ENCODE assay signal across 25 cellular contexts in the genomic region with DNA sequence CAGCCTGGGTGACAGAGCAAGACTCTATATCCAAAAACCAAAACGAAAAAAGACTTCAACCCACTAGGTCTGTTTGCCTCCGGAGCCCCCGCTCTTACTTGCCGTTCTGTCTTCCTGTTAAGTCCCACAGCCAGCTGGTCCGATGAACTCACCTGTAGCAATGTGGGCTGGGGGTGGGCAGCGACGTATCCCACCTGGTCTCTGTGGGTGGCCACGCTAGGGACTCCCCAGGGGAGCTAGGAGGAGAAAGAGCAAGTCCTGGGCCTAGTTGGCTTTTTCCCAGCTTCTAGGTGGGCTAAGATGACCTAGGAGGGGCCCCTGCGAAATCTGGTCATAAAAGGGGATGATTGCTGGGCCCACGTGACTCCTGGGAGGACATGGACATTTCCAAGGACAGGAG.
"Had no signal": no experiment of that assay in that cellular context is flagged by ENCODE, and none has a peak within 500 bp of the region (broad histone marks: within the 10 kb centered on the region; RNA-seq: fewer than 3 reads in every experiment).

No MANE protein-coding gene starts in this region.

- H3K4me3 Mint-ChIP-seq: effector memory CD8-positive, alpha-beta T cell; nephron; stimulated activated effector memory CD8-positive, alpha-beta T cell treated with anti-CD3 and anti-CD28 coated beads, Interleukin-12 subunit alpha, Interleukin-12 subunit beta, amount 100 ng/mL, for 72 hours; type B pancreatic cell had no signal

- H3K36me3 ChIP-seq: gastrocnemius medialis, lower lobe of right lung, ovary, sigmoid colon, tibial artery had no signal

- H3K27me3 Mint-ChIP-seq: type B pancreatic cell had no signal

- H3K27ac Mint-ChIP-seq: nephron; stimulated activated effector memory CD8-positive, alpha-beta T cell treated with anti-CD3 and anti-CD28 coated beads, Interleukin-12 subunit alpha, Interleukin-12 subunit beta, amount 100 ng/mL, for 72 hours; type B pancreatic cell had no signal

- H3K9me3 ChIP-seq: gastrocnemius medialis, lower lobe of right lung, mucosa of descending colon, ovary, psoas muscle, sigmoid colon, testis, tibial artery had no signal

- H3K4me1 Mint-ChIP-seq: stimulated activated effector memory CD8-positive, alpha-beta T cell treated with anti-CD3 and anti-CD28 coated beads, Interleukin-12 subunit alpha, Interleukin-12 subunit beta, amount 100 ng/mL, for 72 hours had no signal

- H3K36me3 Mint-ChIP-seq: naive B cell; stimulated activated effector memory CD8-positive, alpha-beta T cell treated with anti-CD3 and anti-CD28 coated beads, Interleukin-12 subunit alpha, Interleukin-12 subunit beta, amount 100 ng/mL, for 72 hours; type B pancreatic cell had no signal

- H3K9me3 Mint-ChIP-seq: effector memory CD8-positive, alpha-beta T cell; naive B cell; nephron; stimulated activated effector memory CD8-positive, alpha-beta T cell treated with anti-CD3 and anti-CD28 coated beads, Interleukin-12 subunit alpha, Interleukin-12 subunit beta, amount 100 ng/mL, for 72 hours; type B pancreatic cell had no signal

- ATAC-seq: effector memory CD8-positive, alpha-beta T cell; gastrocnemius medialis; left ventricle myocardium superior; lower lobe of right lung; mucosa of descending colon; psoas muscle; right cardiac atrium; stimulated activated effector memory CD8-positive, alpha-beta T cell treated with anti-CD3 and anti-CD28 coated beads, Interleukin-12 subunit alpha, Interleukin-12 subunit beta, amount 100 ng/mL, for 72 hours; stimulated activated naive CD8-positive, alpha-beta T cell treated with anti-CD3 and anti-CD28 coated beads, Interleukin-15, Interleukin-2, amounts not matched to agents 100 U/mL and 50 U/mL, for 24 hours had no signal

- H3K27ac ChIP-seq: coronary artery, gastrocnemius medialis, lower lobe of right lung, ovary, psoas muscle, sigmoid colon, testis, tibial artery had no signal

- H3K4me1 ChIP-seq: gastrocnemius medialis, lower lobe of right lung, psoas muscle, sigmoid colon, tibial artery had no signal

- DNase-seq: dermis blood vessel endothelial cell; effector memory CD8-positive, alpha-beta T cell; foreskin fibroblast; gastrocnemius medialis; head of caudate nucleus; left ventricle myocardium superior; lower lobe of right lung; mucosa of descending colon; naive B cell; occipital lobe; ovary; posterior cingulate gyrus; psoas muscle; right cardiac atrium; sigmoid colon; stimulated activated CD4-positive, alpha-beta T cell treated with anti-CD3 and anti-CD28 coated beads, Interleukin-2, amount 100 ng/mL, for 24 hours; stimulated activated CD4-positive, alpha-beta T cell treated with anti-CD3 and anti-CD28 coated beads, Interleukin-4, amount 100 ng/mL, for 24 hours; stimulated activated naive CD8-positive, alpha-beta T cell treated with anti-CD3 and anti-CD28 coated beads, Interleukin-15, Interleukin-2, amounts not matched to agents 100 U/mL and 50 U/mL, for 24 hours; substantia nigra; testis; tibial artery had no signal

- H3K4me3 ChIP-seq: coronary artery, gastrocnemius medialis, lower lobe of right lung, mucosa of descending colon, ovary, psoas muscle, sigmoid colon, testis, tibial artery had no signal
